ENCODE assay signal across 8 cellular contexts in genomic region chr6:44224154-44224977, GRCh38. TPM values are rescaled to one million over a fixed set of nuclear protein-coding genes. Genes with fewer than 3 reads are reported as not detected.
DNase-seq lines count a peak whose midpoint lies in the region; ATAC-seq and TF ChIP-seq lines count a peak whose summit lies in the region.

No MANE protein-coding gene starts in this region.

- no peaks in the 10 kb centered on the region for H3K36me3 ChIP-seq in CD8-positive, alpha-beta memory T cell (ENCODE audit: insufficient read depth, low read length)
- no peaks in the 10 kb centered on the region for H3K36me3 ChIP-seq in colonic mucosa
- peaks cover 0 to 1% of the 10 kb centered on the region in 2 donors for H3K36me3 ChIP-seq in muscle layer of duodenum (ENCODE audit: control insufficient read depth in 1 of 2, insufficient read depth in 2 of 2, low read length in 2 of 2)

- intact Hi-C loops in colonic mucosa (cut with DNase I) = no loop called here

- H3K27me3 ChIP-seq in CD8-positive, alpha-beta memory T cell (ENCODE audit: insufficient read depth, low read length, poor library complexity, severe bottlenecking) = peaks cover under 1% of the 10 kb centered on the region
- H3K27me3 ChIP-seq in colonic mucosa = no peaks in the 10 kb centered on the region
- H3K27me3 ChIP-seq in muscle layer of duodenum (ENCODE audit: low read depth, low read length) = no peaks in the 10 kb centered on the region

- no peak for TF ChIP-seq CTCF in colonic mucosa (IDR thresholded peaks at IDR 0.05)

- H3K4me1 Mint-ChIP-seq in CD8-positive, alpha-beta memory T cell = peaks cover 15 to 21% (median 16%) of the 10 kb centered on the region in 3 donors

- POLR2A ChIA-PET in CD8-positive, alpha-beta memory T cell (lab: Charles Lee) = interaction anchor here (0.8 to 4.5 kb wide), 4 partner anchors 10 to 32 kb away, joined by 3 to 24 read pairs (median 3); partner anchors contain the start of gene HSP90AB1

- peaks cover 0 to 3% of the 10 kb centered on the region in 2 donors for H3K27me3 Mint-ChIP-seq in CD8-positive, alpha-beta memory T cell

- peaks cover 10% of the 10 kb centered on the region for H3K4me1 ChIP-seq in CD8-positive, alpha-beta memory T cell (ENCODE audit: insufficient read depth, low read length)
- H3K4me1 ChIP-seq in colonic mucosa (peaks cover 7% of the 10 kb centered on the region), muscle layer of duodenum (ENCODE audit: control insufficient read depth in 1 of 2, insufficient read depth in 2 of 2, low read length in 2 of 2) (peaks cover 27 to 85% of the 10 kb centered on the region in 2 donors)

- no peaks in the 10 kb centered on the region for H3K9me3 ChIP-seq in CD8-positive, alpha-beta memory T cell (ENCODE audit: low read length)
- no peaks in the 10 kb centered on the region for H3K9me3 ChIP-seq in colonic mucosa
- no peaks in the 10 kb centered on the region for H3K9me3 ChIP-seq in muscle layer of duodenum (ENCODE audit: control insufficient read depth in 1 of 2, low read length in 2 of 2)

- peak overlapping the region in 5 of 8 donors; percentile 1 to 73 (median 63) for H3K27ac Mint-ChIP-seq in CD8-positive, alpha-beta memory T cell

- peak overlapping the region; percentile 52 for H3K4me3 ChIP-seq in CD8-positive, alpha-beta memory T cell (ENCODE audit: low read length)
- H3K4me3 ChIP-seq in colonic mucosa (peak overlapping the region; percentile 67), muscle layer of duodenum (ENCODE audit: low read depth in 1 of 2, low read length in 2 of 2) (peak overlapping the region; percentile 62 to 76)

- peak overlapping the region; percentile 45 for H3K27ac ChIP-seq in CD8-positive, alpha-beta memory T cell (ENCODE audit: low read depth, low read length)
- H3K27ac ChIP-seq in colonic mucosa (no peak overlapping the region), muscle layer of duodenum (ENCODE audit: low read length) (peak overlapping the region; percentile 14)

- CTCF ChIA-PET in CD8-positive, alpha-beta memory T cell (lab: Charles Lee) = interaction anchor here (0.8 to 8.0 kb wide), 8 partner anchors 11 to 93 kb away, joined by 3 to 69 read pairs (median 4); partner anchors contain the start of genes AARS2 and SLC35B2

- H3K9ac ChIP-seq in colonic mucosa (ENCODE audit: low read depth in 2 of 2, low read length in 2 of 2) = peak overlapping the region; percentile 61 to 62

- no peak for DNase-seq in CD8-positive, alpha-beta memory T cell
- DNase-seq in OCI-M1 (lab: John Stamatoyannopoulos, UW) = peak; percentile 89
- DNase-seq in colonic mucosa = no peak
- DNase-seq in central memory CD4-positive, alpha-beta T cell = no peak
- DNase-seq in amygdala (lab: John Stamatoyannopoulos, UW) = no peak
- no peak for DNase-seq in iPS-NIHi7 (ENCODE audit: extremely low spot score)

- ATAC-seq in GM21423 (IDR thresholded peaks at IDR 0.05; ENCODE audit: unreplicated experiment) = peak; percentile 10

- H3K36me3 Mint-ChIP-seq in CD8-positive, alpha-beta memory T cell = no peaks in the 10 kb centered on the region

- H3K4me3 Mint-ChIP-seq in CD8-positive, alpha-beta memory T cell = peak overlapping the region; percentile 81 to 90 (median 84)

- H3K9me3 Mint-ChIP-seq in CD8-positive, alpha-beta memory T cell = no peaks in the 10 kb centered on the region

RNA-seq across cellular contexts. Expression of gene SLC29A1, which starts 1.0 kb away (rescaled TPM):
- total RNA-seq in CD8-positive, alpha-beta memory T cell = 100 to 1,000 TPM; 116 TPM
- polyA plus RNA-seq in CD8-positive, alpha-beta memory T cell = 3.6 TPM
- total RNA-seq in colonic mucosa = 10 to 100 TPM; 17.0 to 19.1 TPM

RNA-seq across cellular contexts. Expression of gene MYMX, which starts 7.6 kb away (rescaled TPM):
- total RNA-seq in CD8-positive, alpha-beta memory T cell = not detected
- not detected for polyA plus RNA-seq in CD8-positive, alpha-beta memory T cell
- not detected for total RNA-seq in colonic mucosa

RNA-seq across cellular contexts. Expression of gene HSP90AB1, which starts 22.5 kb away (rescaled TPM):
- total RNA-seq in CD8-positive, alpha-beta memory T cell = 1,000 to 10,000 TPM; 2,387 to 2,400 TPM
- 460 TPM for polyA plus RNA-seq in CD8-positive, alpha-beta memory T cell
- 1,000 to 10,000 TPM in 1 of 2 donors, 100 to 1,000 TPM in 1; 409 to 1,163 TPM for total RNA-seq in colonic mucosa

RNA-seq across cellular contexts. Expression of gene SLC35B2, which starts 33.0 kb away (rescaled TPM):
- 10 to 100 TPM; 34.8 to 35.7 TPM for total RNA-seq in CD8-positive, alpha-beta memory T cell
- polyA plus RNA-seq in CD8-positive, alpha-beta memory T cell = 49.0 TPM
- total RNA-seq in colonic mucosa = 10 to 100 TPM; 42.7 to 52.2 TPM

RNA-seq across cellular contexts. Expression of gene NFKBIE, which starts 41.0 kb away (rescaled TPM):
- 10 to 100 TPM; 33.1 to 34.3 TPM for total RNA-seq in CD8-positive, alpha-beta memory T cell
- polyA plus RNA-seq in CD8-positive, alpha-beta memory T cell = 5.3 TPM
- total RNA-seq in colonic mucosa = 10 to 100 TPM; 11.9 to 18.8 TPM

Comparison
In these comparisons a context has a peak if more than half of its experiments do, and no peak if none do; other contexts are left out.
1. RNA of gene SLC29A1, which starts 1.0 kb away (total RNA-seq): 116 TPM in CD8-positive, alpha-beta memory T cell; 17.0 to 19.1 TPM in colonic mucosa; every median in the first group is over 4 times any median in the second.
2. Peak in every context shown above with its lines, with median percentiles within 50 percentile points of each other: H3K4me3 ChIP-seq.